ENCODE assay signal across 8 cellular contexts in genomic region chr14:103522649-103523582, GRCh38.
DNase-seq lines count a peak whose midpoint lies in the region; ATAC-seq and TF ChIP-seq lines count a peak whose summit lies in the region.

Gene CKB (minus strand): TSS chr14:103522830. CDS start chr14:103522493, 337 bp downstream.

- peaks cover 89% of the 10 kb centered on the region for H3K27me3 ChIP-seq in neutrophil

- peaks cover 26% of the 10 kb centered on the region for H3K27me3 Mint-ChIP-seq in activated T-cell treated with anti-CD3 and anti-CD28 coated beads, Interleukin-2, amount 50 U/mL, for 24 hours

- intact Hi-C loops in head of caudate nucleus (cut with DNase I): no loop called here

- TF ChIP-seq CTCF in neutrophil (IDR thresholded peaks at IDR 0.05): no peak

- H3K36me3 Mint-ChIP-seq in activated T-cell treated with anti-CD3 and anti-CD28 coated beads, Interleukin-2, amount 50 U/mL, for 24 hours (ENCODE audit: low read depth): no peaks in the 10 kb centered on the region

- peak within 1 kb of the TSS; percentile 64 to 88 for H3K4me3 ChIP-seq in neutrophil (ENCODE audit: low read depth in 1 of 2, low read length in 1 of 2)

- H3K9me3 ChIP-seq in neutrophil: no peaks in the 10 kb centered on the region

- peak within 1 kb of the TSS; percentile 36 for H3K4me3 Mint-ChIP-seq in activated T-cell treated with anti-CD3 and anti-CD28 coated beads, Interleukin-2, amount 50 U/mL, for 24 hours

- DNase-seq in activated T-cell treated with anti-CD3 and anti-CD28 coated beads, Interleukin-2, amount 50 U/mL, for 24 hours: no peak
- DNase-seq in activated T-cell treated with anti-CD3 and anti-CD28 coated beads, Interleukin-2, amount 50 U/mL, for 48 hours: no peak
- DNase-seq in NCI-H2107 (lab: John Stamatoyannopoulos, UW) (peak; percentile 72), head of caudate nucleus (peak; percentile 68 to 94 (median 89)), OCI-M2 (lab: John Stamatoyannopoulos, UW; ENCODE audit: unreplicated experiment) (no peak)
- DNase-seq in activated naive CD4-positive, alpha-beta T cell treated with anti-CD3 and anti-CD28 coated beads, Interleukin-2, amount 50 U/mL, for 16 hours: peak; percentile 25

- H3K9me3 Mint-ChIP-seq in activated T-cell treated with anti-CD3 and anti-CD28 coated beads, Interleukin-2, amount 50 U/mL, for 24 hours: no peaks in the 10 kb centered on the region

- peaks cover 22 to 36% of the 10 kb centered on the region in 2 experiments for H3K4me1 ChIP-seq in neutrophil (ENCODE audit: control insufficient read depth in 1 of 2, insufficient read depth in 1 of 2, low read depth in 1 of 2, low read length in 1 of 2)

- H3K4me1 Mint-ChIP-seq in activated T-cell treated with anti-CD3 and anti-CD28 coated beads, Interleukin-2, amount 50 U/mL, for 24 hours (ENCODE audit: low read depth): peaks cover 20% of the 10 kb centered on the region

- no peaks in the 10 kb centered on the region for H3K36me3 ChIP-seq in neutrophil

- peak within 1 kb of the TSS; percentile 36 for H3K27ac ChIP-seq in neutrophil

- no peak for ATAC-seq in HG03469 (IDR thresholded peaks at IDR 0.05; ENCODE audit: unreplicated experiment)

- peak within 1 kb of the TSS; percentile 18 for H3K27ac Mint-ChIP-seq in activated T-cell treated with anti-CD3 and anti-CD28 coated beads, Interleukin-2, amount 50 U/mL, for 24 hours

Comparison
In these comparisons a context has a peak if more than half of its experiments do, and no peak if none do; other contexts are left out.
1. DNase-seq: peak in NCI-H2107 (single experiment), activated naive CD4-positive, alpha-beta T cell treated with anti-CD3 and anti-CD28 coated beads, Interleukin-2, amount 50 U/mL, for 16 hours (single experiment) and head of caudate nucleus (42 of 42); none in activated T-cell treated with anti-CD3 and anti-CD28 coated beads, Interleukin-2, amount 50 U/mL, for 24 hours (single experiment), activated T-cell treated with anti-CD3 and anti-CD28 coated beads, Interleukin-2, amount 50 U/mL, for 48 hours (0 of 2) and OCI-M2 (single experiment).